In the genomic region with DNA sequence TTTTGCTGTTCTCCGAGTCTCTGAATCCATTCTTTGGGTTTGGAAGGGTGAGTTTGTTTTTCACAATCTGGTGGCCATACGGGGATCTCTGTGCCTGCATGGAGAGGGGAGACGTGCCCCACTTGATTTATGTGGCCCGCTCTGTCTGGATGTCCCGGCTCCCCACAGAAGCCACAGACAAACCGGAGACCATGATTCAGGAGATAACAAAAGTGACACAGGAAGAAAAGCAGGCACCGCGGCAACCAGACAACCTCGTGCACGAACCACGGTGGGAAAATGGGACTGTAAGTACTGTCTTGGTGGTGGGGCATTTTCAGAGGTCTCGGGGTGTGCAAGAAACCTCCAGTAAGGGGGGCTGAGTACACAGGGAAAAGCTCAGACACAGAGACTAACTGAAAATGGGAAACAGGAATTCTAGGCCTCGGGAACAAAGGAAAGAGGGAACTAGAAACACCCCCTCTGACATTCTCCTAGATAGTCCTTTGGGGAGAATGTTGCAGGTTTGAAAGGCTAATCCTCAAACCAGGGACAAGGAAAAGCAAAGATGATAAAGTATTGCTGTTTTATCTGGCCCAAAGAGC, we compare ENCODE assay signal across 1 cellular context.
TF ChIP-seq lines count a peak whose summit lies in the region.

No MANE protein-coding gene starts in this region.

TF ChIP-seq in GM23338, 12 proteins besides CTCF, POLR2A, EP300 and RAD21 (continued from another document):
- TF ChIP-seq ZNF462 (CRISPR knock-in tag; IDR thresholded peaks at IDR 0.05) (no peak), EZH2phosphoT487 (IDR thresholded peaks at IDR 0.05; ENCODE audit: unreplicated experiment) (no peak), ZNF114 (CRISPR knock-in tag; IDR thresholded peaks at IDR 0.05) (no peak), EZH2 (IDR thresholded peaks at IDR 0.05; ENCODE audit: low read depth, unreplicated experiment) (no peak), CREB1 (CRISPR knock-in tag; IDR thresholded peaks at IDR 0.05; ENCODE audit: low read depth) (no peak), JUNB (IDR thresholded peaks at IDR 0.05; ENCODE audit: unreplicated experiment) (no peak), NANOG (IDR thresholded peaks at IDR 0.05; ENCODE audit: borderline replicate concordance) (no peak), STAT1 (IDR thresholded peaks at IDR 0.05; ENCODE audit: unreplicated experiment) (no peak)
- TF ChIP-seq, protein P1, sequence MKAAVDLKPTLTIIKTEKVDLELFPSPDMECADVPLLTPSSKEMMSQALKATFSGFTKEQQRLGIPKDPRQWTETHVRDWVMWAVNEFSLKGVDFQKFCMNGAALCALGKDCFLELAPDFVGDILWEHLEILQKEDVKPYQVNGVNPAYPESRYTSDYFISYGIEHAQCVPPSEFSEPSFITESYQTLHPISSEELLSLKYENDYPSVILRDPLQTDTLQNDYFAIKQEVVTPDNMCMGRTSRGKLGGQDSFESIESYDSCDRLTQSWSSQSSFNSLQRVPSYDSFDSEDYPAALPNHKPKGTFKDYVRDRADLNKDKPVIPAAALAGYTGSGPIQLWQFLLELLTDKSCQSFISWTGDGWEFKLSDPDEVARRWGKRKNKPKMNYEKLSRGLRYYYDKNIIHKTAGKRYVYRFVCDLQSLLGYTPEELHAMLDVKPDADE (IDR thresholded peaks at IDR 0.05): no peak
